ENCODE assay signal across 9 cellular contexts in the genomic region with DNA sequence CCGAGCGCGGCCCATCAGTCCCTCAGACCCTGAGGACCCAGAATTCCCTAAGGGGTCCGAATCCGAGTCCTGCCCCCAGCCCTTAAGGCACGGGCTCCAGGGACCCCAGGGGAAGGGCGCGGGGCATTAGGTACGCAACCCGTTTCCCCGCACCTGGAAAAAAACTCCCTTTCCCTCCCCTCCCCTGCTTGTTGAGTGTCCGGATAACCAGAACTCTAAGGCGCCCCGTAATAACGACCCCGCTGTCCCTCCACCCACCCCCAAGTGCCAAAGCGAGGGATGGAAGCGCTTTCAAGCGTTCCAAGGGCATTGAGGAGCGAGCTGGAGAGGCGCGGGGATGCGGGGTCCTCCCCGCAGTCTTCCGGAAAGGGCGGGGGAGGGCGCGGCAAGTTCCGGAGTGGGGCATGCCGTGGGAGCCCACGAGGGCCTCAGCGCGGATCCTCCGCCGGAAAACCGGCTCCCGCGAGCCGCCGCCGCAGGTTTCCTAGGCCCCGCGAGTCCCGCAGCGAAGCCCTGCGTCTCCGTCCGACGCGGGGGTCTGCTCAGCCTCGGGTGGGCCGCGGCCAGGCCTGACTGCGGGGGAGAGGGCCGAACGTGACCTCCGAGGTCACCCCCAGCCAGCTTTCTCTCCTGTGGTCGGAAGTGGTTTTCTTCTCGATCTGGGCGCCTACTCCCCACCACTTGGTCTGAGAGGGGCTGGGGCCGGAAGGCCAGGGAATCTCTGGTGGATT. TPM values are rescaled to one million over a fixed set of nuclear protein-coding genes. Genes with fewer than 3 reads are reported as not detected.
A peak's percentile ranks its signal among the peaks of the same experiment; 100 is the strongest.
DNase-seq lines count a peak whose midpoint lies in the region; ATAC-seq, FAIRE-seq and TF ChIP-seq lines count a peak whose summit lies in the region.
"Had no signal": no experiment of that assay in that cellular context is flagged by ENCODE, and none has a peak within 500 bp of the region (broad histone marks: within the 10 kb centered on the region; RNA-seq: fewer than 3 reads in every experiment).

No MANE protein-coding gene starts in this region.

- intact Hi-C loops in lower lobe of right lung (cut with DNase I) = no loop called here

- H3K36me3 ChIP-seq in lower lobe of right lung (no peaks in the 10 kb centered on the region), subcutaneous abdominal adipose tissue (ENCODE audit: control insufficient read depth in 5 of 5, insufficient read depth in 5 of 5, low read length in 5 of 5) (no peaks in the 10 kb centered on the region)

- H3K4me1 ChIP-seq in lower lobe of right lung (peaks cover 52% of the 10 kb centered on the region), subcutaneous abdominal adipose tissue (ENCODE audit: control insufficient read depth in 5 of 5, insufficient read depth in 5 of 5, low read length in 5 of 5) (peaks cover 0 to 59% (median 49%) of the 10 kb centered on the region in 5 donors)

- FAIRE-seq in GM12891 (lab: Jason Lieb, UNC) = no peak

- H3K4me3 ChIP-seq in lower lobe of right lung (peak overlapping the region; percentile 80), subcutaneous abdominal adipose tissue (ENCODE audit: low read depth in 1 of 5, low read length in 5 of 5) (peak overlapping the region; percentile 49 to 69 (median 61))

- no peaks in the 10 kb centered on the region for H3K9me3 Mint-ChIP-seq in T-helper 1 cell treated with Interleukin-12 subunit alpha and Interleukin-12 subunit beta and Interleukin-4 antibody, amounts not matched to agents 30 μg/mL and 1 μg/mL, for 36 hours
- no peaks in the 10 kb centered on the region for H3K9me3 Mint-ChIP-seq in chondrocyte (ENCODE audit: low read depth)

- H3K36me3 Mint-ChIP-seq in T-helper 1 cell treated with Interleukin-12 subunit alpha and Interleukin-12 subunit beta and Interleukin-4 antibody, amounts not matched to agents 30 μg/mL and 1 μg/mL, for 36 hours (ENCODE audit: low read depth) = no peaks in the 10 kb centered on the region
- no peaks in the 10 kb centered on the region for H3K36me3 Mint-ChIP-seq in chondrocyte (ENCODE audit: low read depth)

- no peak overlapping the region for H3K4me3 Mint-ChIP-seq in T-helper 1 cell treated with Interleukin-12 subunit alpha and Interleukin-12 subunit beta and Interleukin-4 antibody, amounts not matched to agents 30 μg/mL and 1 μg/mL, for 36 hours
- peak overlapping the region; percentile 51 for H3K4me3 Mint-ChIP-seq in chondrocyte (ENCODE audit: unreplicated experiment)

- H3K9ac ChIP-seq in subcutaneous abdominal adipose tissue (ENCODE audit: low read length in 5 of 5) = peak overlapping the region in 4 of 5 donors; percentile 12 to 64 (median 32)

- no peak for ATAC-seq in lower lobe of right lung

- no peak for DNase-seq in T-helper 1 cell
- peak; percentile 56 for DNase-seq in chondrocyte (ENCODE audit: low spot score)
- no peak for DNase-seq in lower lobe of right lung
- no peak for DNase-seq in NCI-H2029 treated with DMSO at 0.1 percent for 48 hours (lab: John Stamatoyannopoulos, UW)
- DNase-seq in T-helper 2 cell = no peak
- DNase-seq in GM12891 (ENCODE audit: insufficient read length, low spot score) = no peak
- DNase-seq: ACHN had no signal

- H3K27me3 ChIP-seq in lower lobe of right lung (ENCODE audit: low read depth) (peaks cover 44% of the 10 kb centered on the region), subcutaneous abdominal adipose tissue (ENCODE audit: control insufficient read depth in 5 of 5, insufficient read depth in 4 of 5, low read length in 5 of 5) (peaks cover 0 to 19% (median 0%) of the 10 kb centered on the region in 5 donors)

- peaks cover 72% of the 10 kb centered on the region for H3K27me3 Mint-ChIP-seq in T-helper 1 cell treated with Interleukin-12 subunit alpha and Interleukin-12 subunit beta and Interleukin-4 antibody, amounts not matched to agents 30 μg/mL and 1 μg/mL, for 36 hours (ENCODE audit: low read depth)
- peaks cover 2% of the 10 kb centered on the region for H3K27me3 Mint-ChIP-seq in chondrocyte (ENCODE audit: low read depth)

- peak overlapping the region; percentile 81 for H3K27ac ChIP-seq in lower lobe of right lung
- peak overlapping the region; percentile 16 for H3K27ac ChIP-seq in subcutaneous abdominal adipose tissue (ENCODE audit: low read depth, low read length)

- H3K4me1 Mint-ChIP-seq in T-helper 1 cell treated with Interleukin-12 subunit alpha and Interleukin-12 subunit beta and Interleukin-4 antibody, amounts not matched to agents 30 μg/mL and 1 μg/mL, for 36 hours (ENCODE audit: low read depth) = peaks cover 6% of the 10 kb centered on the region
- peaks cover 30% of the 10 kb centered on the region for H3K4me1 Mint-ChIP-seq in chondrocyte (ENCODE audit: low read depth)

- H3K27ac Mint-ChIP-seq in T-helper 1 cell treated with Interleukin-12 subunit alpha and Interleukin-12 subunit beta and Interleukin-4 antibody, amounts not matched to agents 30 μg/mL and 1 μg/mL, for 36 hours = peak overlapping the region; percentile 26
- no peak overlapping the region for H3K27ac Mint-ChIP-seq in chondrocyte (ENCODE audit: unreplicated experiment)

- no peak for TF ChIP-seq CTCF in chondrocyte (IDR thresholded peaks at IDR 0.05)
- TF ChIP-seq CTCF in lower lobe of right lung (IDR thresholded peaks at IDR 0.05) = no peak

- no peak for TF ChIP-seq POLR2A in GM12891 (IDR thresholded peaks at IDR 0.05; ENCODE audit: low read depth, low read length)

- no peaks in the 10 kb centered on the region for H3K9me3 ChIP-seq in lower lobe of right lung
- H3K9me3 ChIP-seq in subcutaneous abdominal adipose tissue (ENCODE audit: control insufficient read depth in 5 of 5, low read length in 5 of 5) = no peaks in the 10 kb centered on the region

TF ChIP-seq in GM12891, 5 proteins besides CTCF, POLR2A, EP300 and RAD21:
- no peak for TF ChIP-seq TAF1 (IDR thresholded peaks at IDR 0.05; ENCODE audit: low read depth, low read length)
- no peak for TF ChIP-seq POU2F2 (IDR thresholded peaks at IDR 0.05; ENCODE audit: low read depth, low read length)
- TF ChIP-seq SPI1 (IDR thresholded peaks at IDR 0.05; ENCODE audit: low read depth, low read length) = no peak
- TF ChIP-seq PAX5 (IDR thresholded peaks at IDR 0.05; ENCODE audit: insufficient read depth, low read length, severe bottlenecking) = no peak
- TF ChIP-seq POLR2AphosphoS5 (IDR thresholded peaks at IDR 0.05; ENCODE audit: low read depth, low read length) = no peak

RNA-seq across cellular contexts. Expression of a gene that starts 3.9 kb away (rescaled TPM):
- total RNA-seq in chondrocyte (129 to 300 TPM (median 130 TPM) in 3 replicates), lower lobe of right lung (202 TPM)
- polyA plus RNA-seq in GM12891 (2012; ENCODE audit: low read depth, missing spikeins) = 8.9 TPM

RNA-seq across cellular contexts. Expression of a gene that starts 38.1 kb away (rescaled TPM):
- total RNA-seq in chondrocyte (15.5 to 21.9 TPM (median 16.2 TPM) in 3 replicates), lower lobe of right lung (23.7 TPM)
- polyA plus RNA-seq in GM12891 (2012; ENCODE audit: low read depth, missing spikeins) = 9.9 TPM
